1 cellular context compared by ENCODE assay signal in the genomic region with DNA sequence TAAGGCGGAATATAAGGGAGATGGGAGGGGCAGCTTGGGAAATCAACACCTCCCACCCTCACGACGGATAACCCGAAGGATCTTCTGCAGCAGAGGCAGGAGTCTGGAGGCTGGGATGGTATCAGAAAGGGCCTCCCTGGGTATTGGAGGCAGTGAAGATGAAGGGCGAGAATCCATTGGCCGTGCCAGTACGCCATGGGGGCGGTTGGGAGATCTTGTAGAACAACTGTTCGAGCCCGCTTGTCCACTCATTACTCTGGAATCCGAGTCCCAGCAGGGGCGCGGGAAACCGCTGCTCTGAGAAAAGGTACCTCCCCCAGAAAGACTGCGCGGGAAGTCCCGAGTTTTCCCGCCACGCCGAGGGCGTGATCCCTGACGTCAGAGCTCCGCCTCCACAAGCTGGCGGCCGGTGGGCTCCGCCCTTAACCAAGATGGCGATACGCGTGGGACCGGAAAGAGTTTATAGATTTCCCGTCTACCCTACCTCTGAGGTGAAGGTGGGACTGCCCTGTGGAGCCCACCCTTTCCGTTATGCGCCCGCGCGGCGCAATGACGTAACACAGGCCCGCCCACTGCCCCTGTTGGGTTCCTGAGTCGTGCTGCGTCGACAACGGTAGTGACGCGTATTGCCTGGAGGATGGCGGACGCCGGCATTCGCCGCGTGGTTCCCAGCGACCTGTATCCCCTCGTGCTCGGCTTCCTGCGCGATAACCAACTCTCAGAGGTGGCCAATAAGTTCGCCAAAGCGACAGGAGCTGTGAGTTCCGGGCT.
TF ChIP-seq lines count a peak whose summit lies in the region.

A gene (plus strand): TSS at position 616 of the 771 bp plus-strand sequence. CDS start 22 bp downstream, at position 638.

TF ChIP-seq in HEK293, 187 proteins besides CTCF, POLR2A, EP300 and RAD21 (continued from another document and continues in another):
- TF ChIP-seq, protein P1, sequence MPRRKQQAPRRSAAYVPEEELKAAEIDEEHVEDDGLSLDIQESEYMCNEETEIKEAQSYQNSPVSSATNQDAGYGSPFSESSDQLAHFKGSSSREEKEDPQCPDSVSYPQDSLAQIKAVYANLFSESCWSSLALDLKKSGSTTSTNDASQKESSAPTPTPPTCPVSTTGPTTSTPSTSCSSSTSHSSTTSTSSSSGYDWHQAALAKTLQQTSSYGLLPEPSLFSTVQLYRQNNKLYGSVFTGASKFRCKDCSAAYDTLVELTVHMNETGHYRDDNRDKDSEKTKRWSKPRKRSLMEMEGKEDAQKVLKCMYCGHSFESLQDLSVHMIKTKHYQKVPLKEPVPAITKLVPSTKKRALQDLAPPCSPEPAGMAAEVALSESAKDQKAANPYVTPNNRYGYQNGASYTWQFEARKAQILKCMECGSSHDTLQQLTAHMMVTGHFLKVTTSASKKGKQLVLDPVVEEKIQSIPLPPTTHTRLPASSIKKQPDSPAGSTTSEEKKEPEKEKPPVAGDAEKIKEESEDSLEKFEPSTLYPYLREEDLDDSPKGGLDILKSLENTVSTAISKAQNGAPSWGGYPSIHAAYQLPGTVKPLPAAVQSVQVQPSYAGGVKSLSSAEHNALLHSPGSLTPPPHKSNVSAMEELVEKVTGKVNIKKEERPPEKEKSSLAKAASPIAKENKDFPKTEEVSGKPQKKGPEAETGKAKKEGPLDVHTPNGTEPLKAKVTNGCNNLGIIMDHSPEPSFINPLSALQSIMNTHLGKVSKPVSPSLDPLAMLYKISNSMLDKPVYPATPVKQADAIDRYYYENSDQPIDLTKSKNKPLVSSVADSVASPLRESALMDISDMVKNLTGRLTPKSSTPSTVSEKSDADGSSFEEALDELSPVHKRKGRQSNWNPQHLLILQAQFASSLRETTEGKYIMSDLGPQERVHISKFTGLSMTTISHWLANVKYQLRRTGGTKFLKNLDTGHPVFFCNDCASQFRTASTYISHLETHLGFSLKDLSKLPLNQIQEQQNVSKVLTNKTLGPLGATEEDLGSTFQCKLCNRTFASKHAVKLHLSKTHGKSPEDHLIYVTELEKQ (tag by site-specific recombination; IDR thresholded peaks at IDR 0.05; ENCODE audit: borderline replicate concordance): peak; percentile 63; the same call in 1 of the 2 replicates
- no peak for TF ChIP-seq ZNF701 (tag by site-specific recombination; IDR thresholded peaks at IDR 0.05)
- TF ChIP-seq ZNF561 (tag by site-specific recombination; IDR thresholded peaks at IDR 0.05; ENCODE audit: borderline replicate concordance): peak; percentile 79
- TF ChIP-seq, protein P2, sequence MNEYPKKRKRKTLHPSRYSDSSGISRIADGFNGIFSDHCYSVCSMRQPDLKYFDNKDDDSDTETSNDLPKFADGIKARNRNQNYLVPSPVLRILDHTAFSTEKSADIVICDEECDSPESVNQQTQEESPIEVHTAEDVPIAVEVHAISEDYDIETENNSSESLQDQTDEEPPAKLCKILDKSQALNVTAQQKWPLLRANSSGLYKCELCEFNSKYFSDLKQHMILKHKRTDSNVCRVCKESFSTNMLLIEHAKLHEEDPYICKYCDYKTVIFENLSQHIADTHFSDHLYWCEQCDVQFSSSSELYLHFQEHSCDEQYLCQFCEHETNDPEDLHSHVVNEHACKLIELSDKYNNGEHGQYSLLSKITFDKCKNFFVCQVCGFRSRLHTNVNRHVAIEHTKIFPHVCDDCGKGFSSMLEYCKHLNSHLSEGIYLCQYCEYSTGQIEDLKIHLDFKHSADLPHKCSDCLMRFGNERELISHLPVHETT (tag by site-specific recombination; IDR thresholded peaks at IDR 0.05): peak; percentile 93
- no peak for TF ChIP-seq RBAK (tag by site-specific recombination; IDR thresholded peaks at IDR 0.05)
- TF ChIP-seq, protein P3, sequence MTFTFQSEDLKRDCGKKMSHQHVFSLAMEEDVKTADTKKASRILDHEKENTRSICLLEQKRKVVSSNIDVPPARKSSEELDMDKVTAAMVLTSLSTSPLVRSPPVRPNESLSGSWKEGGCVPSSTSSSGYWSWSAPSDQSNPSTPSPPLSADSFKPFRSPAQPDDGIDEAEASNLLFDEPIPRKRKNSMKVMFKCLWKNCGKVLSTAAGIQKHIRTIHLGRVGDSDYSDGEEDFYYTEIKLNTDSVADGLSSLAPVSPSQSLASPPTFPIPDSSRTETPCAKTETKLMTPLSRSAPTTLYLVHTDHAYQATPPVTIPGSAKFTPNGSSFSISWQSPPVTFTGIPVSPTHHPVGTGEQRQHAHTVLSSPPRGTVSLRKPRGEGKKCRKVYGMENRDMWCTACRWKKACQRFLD (tag by site-specific recombination; IDR thresholded peaks at IDR 0.05): no peak; the same call in 1 of the 2 replicates
- TF ChIP-seq, protein P4, sequence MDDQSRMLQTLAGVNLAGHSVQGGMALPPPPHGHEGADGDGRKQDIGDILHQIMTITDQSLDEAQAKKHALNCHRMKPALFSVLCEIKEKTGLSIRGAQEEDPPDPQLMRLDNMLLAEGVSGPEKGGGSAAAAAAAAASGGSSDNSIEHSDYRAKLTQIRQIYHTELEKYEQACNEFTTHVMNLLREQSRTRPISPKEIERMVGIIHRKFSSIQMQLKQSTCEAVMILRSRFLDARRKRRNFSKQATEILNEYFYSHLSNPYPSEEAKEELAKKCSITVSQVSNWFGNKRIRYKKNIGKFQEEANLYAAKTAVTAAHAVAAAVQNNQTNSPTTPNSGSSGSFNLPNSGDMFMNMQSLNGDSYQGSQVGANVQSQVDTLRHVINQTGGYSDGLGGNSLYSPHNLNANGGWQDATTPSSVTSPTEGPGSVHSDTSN (CRISPR knock-in tag; IDR thresholded peaks at IDR 0.05): peak; percentile 92; the same call in 1 of the 2 replicates
- peak; percentile 97 for TF ChIP-seq KLF16 (tag by site-specific recombination; IDR thresholded peaks at IDR 0.05)
- TF ChIP-seq, protein P5, sequence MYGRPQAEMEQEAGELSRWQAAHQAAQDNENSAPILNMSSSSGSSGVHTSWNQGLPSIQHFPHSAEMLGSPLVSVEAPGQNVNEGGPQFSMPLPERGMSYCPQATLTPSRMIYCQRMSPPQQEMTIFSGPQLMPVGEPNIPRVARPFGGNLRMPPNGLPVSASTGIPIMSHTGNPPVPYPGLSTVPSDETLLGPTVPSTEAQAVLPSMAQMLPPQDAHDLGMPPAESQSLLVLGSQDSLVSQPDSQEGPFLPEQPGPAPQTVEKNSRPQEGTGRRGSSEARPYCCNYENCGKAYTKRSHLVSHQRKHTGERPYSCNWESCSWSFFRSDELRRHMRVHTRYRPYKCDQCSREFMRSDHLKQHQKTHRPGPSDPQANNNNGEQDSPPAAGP (tag by site-specific recombination; IDR thresholded peaks at IDR 0.05): peak; percentile 98
- TF ChIP-seq ZNF24 (tag by site-specific recombination; IDR thresholded peaks at IDR 0.05): peak; percentile 81; the same call in 1 of the 2 replicates
- TF ChIP-seq MEIS1 (CRISPR knock-in tag; IDR thresholded peaks at IDR 0.05; ENCODE audit: borderline replicate concordance): no peak
- TF ChIP-seq GFI1B (tag by site-specific recombination; IDR thresholded peaks at IDR 0.05): no peak
- TF ChIP-seq ZNF140 (tag by site-specific recombination; IDR thresholded peaks at IDR 0.05): no peak
- TF ChIP-seq ZNF473 (tag by site-specific recombination; IDR thresholded peaks at IDR 0.05): no peak
- no peak; the same call in 1 of the 2 replicates for TF ChIP-seq ZSCAN16 (tag by site-specific recombination; IDR thresholded peaks at IDR 0.05)
- TF ChIP-seq ZNF544 (tag by site-specific recombination; IDR thresholded peaks at IDR 0.05): no peak
- no peak for TF ChIP-seq ZNF560 (tag by site-specific recombination; IDR thresholded peaks at IDR 0.05; ENCODE audit: borderline replicate concordance)
- TF ChIP-seq, protein P6, sequence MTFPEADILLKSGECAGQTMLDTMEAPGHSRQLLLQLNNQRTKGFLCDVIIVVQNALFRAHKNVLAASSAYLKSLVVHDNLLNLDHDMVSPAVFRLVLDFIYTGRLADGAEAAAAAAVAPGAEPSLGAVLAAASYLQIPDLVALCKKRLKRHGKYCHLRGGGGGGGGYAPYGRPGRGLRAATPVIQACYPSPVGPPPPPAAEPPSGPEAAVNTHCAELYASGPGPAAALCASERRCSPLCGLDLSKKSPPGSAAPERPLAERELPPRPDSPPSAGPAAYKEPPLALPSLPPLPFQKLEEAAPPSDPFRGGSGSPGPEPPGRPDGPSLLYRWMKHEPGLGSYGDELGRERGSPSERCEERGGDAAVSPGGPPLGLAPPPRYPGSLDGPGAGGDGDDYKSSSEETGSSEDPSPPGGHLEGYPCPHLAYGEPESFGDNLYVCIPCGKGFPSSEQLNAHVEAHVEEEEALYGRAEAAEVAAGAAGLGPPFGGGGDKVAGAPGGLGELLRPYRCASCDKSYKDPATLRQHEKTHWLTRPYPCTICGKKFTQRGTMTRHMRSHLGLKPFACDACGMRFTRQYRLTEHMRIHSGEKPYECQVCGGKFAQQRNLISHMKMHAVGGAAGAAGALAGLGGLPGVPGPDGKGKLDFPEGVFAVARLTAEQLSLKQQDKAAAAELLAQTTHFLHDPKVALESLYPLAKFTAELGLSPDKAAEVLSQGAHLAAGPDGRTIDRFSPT (tag by site-specific recombination; IDR thresholded peaks at IDR 0.05): peak; percentile 95
- peak; percentile 98 for TF ChIP-seq ZBTB21 (tag by site-specific recombination; IDR thresholded peaks at IDR 0.05)
- peak; percentile 96; the same call in 1 of the 2 replicates for TF ChIP-seq OVOL3 (tag by site-specific recombination; IDR thresholded peaks at IDR 0.05)
- TF ChIP-seq ZNF529 (tag by site-specific recombination; IDR thresholded peaks at IDR 0.05; ENCODE audit: insufficient replicate concordance): no peak
- no peak for TF ChIP-seq ZNF174 (tag by site-specific recombination; IDR thresholded peaks at IDR 0.05)
- TF ChIP-seq ZNF19 (tag by site-specific recombination; IDR thresholded peaks at IDR 0.05; ENCODE audit: low read depth): no peak
- TF ChIP-seq ZNF341 (tag by site-specific recombination; IDR thresholded peaks at IDR 0.05; ENCODE audit: low read depth): peak; percentile 99
- peak; percentile 90 for TF ChIP-seq ZBTB7A (tag by site-specific recombination; IDR thresholded peaks at IDR 0.05; ENCODE audit: low read depth)
- TF ChIP-seq ZNF658 (tag by site-specific recombination; IDR thresholded peaks at IDR 0.05): no peak
- TF ChIP-seq, protein P7, sequence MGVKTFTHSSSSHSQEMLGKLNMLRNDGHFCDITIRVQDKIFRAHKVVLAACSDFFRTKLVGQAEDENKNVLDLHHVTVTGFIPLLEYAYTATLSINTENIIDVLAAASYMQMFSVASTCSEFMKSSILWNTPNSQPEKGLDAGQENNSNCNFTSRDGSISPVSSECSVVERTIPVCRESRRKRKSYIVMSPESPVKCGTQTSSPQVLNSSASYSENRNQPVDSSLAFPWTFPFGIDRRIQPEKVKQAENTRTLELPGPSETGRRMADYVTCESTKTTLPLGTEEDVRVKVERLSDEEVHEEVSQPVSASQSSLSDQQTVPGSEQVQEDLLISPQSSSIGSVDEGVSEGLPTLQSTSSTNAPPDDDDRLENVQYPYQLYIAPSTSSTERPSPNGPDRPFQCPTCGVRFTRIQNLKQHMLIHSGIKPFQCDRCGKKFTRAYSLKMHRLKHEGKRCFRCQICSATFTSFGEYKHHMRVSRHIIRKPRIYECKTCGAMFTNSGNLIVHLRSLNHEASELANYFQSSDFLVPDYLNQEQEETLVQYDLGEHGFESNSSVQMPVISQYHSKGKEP (tag by site-specific recombination; IDR thresholded peaks at IDR 0.05): peak; percentile 70
- peak; percentile 80 for TF ChIP-seq SCRT1 (tag by site-specific recombination; IDR thresholded peaks at IDR 0.05; ENCODE audit: borderline replicate concordance)
- TF ChIP-seq ZNF843 (tag by site-specific recombination; IDR thresholded peaks at IDR 0.05): no peak; the same call in 1 of the 2 replicates
- no peak for TF ChIP-seq ZNF548 (tag by site-specific recombination; IDR thresholded peaks at IDR 0.05)
- TF ChIP-seq, protein P8, sequence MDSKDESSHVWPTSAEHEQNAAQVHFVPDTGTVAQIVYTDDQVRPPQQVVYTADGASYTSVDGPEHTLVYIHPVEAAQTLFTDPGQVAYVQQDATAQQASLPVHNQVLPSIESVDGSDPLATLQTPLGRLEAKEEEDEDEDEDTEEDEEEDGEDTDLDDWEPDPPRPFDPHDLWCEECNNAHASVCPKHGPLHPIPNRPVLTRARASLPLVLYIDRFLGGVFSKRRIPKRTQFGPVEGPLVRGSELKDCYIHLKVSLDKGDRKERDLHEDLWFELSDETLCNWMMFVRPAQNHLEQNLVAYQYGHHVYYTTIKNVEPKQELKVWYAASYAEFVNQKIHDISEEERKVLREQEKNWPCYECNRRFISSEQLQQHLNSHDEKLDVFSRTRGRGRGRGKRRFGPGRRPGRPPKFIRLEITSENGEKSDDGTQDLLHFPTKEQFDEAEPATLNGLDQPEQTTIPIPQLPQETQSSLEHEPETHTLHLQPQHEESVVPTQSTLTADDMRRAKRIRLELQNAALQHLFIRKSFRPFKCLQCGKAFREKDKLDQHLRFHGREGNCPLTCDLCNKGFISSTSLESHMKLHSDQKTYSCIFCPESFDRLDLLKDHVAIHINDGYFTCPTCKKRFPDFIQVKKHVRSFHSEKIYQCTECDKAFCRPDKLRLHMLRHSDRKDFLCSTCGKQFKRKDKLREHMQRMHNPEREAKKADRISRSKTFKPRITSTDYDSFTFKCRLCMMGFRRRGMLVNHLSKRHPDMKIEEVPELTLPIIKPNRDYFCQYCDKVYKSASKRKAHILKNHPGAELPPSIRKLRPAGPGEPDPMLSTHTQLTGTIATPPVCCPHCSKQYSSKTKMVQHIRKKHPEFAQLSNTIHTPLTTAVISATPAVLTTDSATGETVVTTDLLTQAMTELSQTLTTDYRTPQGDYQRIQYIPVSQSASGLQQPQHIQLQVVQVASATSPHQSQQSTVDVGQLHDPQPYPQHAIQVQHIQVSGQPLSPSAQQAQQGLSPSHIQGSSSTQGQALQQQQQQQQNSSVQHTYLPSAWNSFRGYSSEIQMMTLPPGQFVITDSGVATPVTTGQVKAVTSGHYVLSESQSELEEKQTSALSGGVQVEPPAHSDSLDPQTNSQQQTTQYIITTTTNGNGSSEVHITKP (tag by site-specific recombination; IDR thresholded peaks at IDR 0.05): peak; percentile 98
- no peak for TF ChIP-seq ZFP3 (tag by site-specific recombination; IDR thresholded peaks at IDR 0.05; ENCODE audit: low read depth)
- TF ChIP-seq ZNF10 (tag by site-specific recombination; IDR thresholded peaks at IDR 0.05): peak; percentile 92
- peak; percentile 49; the same call in 1 of the 2 replicates for TF ChIP-seq BCL11B (tag by site-specific recombination; IDR thresholded peaks at IDR 0.05; ENCODE audit: low read depth)
- TF ChIP-seq ZNF274 (IDR thresholded peaks at IDR 0.05; ENCODE audit: low read length): no peak
- TF ChIP-seq ZNF274 (tag by site-specific recombination; IDR thresholded peaks at IDR 0.05; ENCODE audit: borderline replicate concordance): no peak
- peak; percentile 35; the same call in 1 of the 2 replicates for TF ChIP-seq FEZF1 (tag by site-specific recombination; IDR thresholded peaks at IDR 0.05)
- no peak for TF ChIP-seq ZNF416 (tag by site-specific recombination; IDR thresholded peaks at IDR 0.05)
- TF ChIP-seq ZNF121 (tag by site-specific recombination; IDR thresholded peaks at IDR 0.05): no peak; the same call in 1 of the 2 replicates
- peak; percentile 44; the same call in 1 of the 2 replicates for TF ChIP-seq ZBTB20 (tag by site-specific recombination; IDR thresholded peaks at IDR 0.05)
